Comparison of ENCODE assay signal across 8 cellular contexts in the genomic region with DNA sequence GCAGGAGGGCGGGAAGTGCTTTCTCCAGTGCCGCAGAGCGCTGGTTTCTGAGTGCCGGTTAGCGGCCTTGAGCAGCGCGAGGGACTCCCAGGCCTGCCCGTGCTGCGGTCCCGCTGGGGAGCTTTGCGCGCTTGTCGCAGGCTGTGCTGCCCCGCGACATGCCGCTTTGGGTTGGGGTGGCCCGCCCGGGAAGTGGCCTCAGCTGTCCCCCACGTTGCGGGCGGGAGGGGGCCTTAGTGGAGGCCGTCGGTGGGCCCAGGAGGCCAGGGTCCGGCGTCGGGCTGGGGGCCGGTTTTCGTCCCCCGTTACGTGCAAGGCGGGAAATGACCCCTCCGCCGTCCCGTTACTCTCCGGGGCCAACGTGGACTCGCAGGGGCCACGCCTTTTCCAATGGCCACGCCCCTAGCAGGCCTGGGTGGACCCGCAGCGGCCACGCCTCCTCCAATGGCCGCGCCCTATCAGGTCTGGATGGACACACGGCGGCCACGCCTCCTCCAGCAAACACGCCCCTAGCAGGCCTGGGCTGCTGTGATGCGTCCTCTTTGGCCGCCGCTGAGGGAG. TPM values are rescaled to one million over a fixed set of nuclear protein-coding genes. Genes with fewer than 3 reads are reported as not detected.
DNase-seq lines count a peak whose midpoint lies in the region; ATAC-seq, FAIRE-seq and TF ChIP-seq lines count a peak whose summit lies in the region.

No MANE protein-coding gene starts in this region.

- peak; percentile 96 for FAIRE-seq in GM19239 (lab: Jason Lieb, UNC)

- H3K27me3 ChIP-seq in BLaER1 (no peaks in the 10 kb centered on the region), lung (ENCODE audit: control insufficient read depth, insufficient read depth) (no peaks in the 10 kb centered on the region)

- H3K27ac ChIP-seq in BLaER1 = peak overlapping the region; percentile 95
- H3K27ac ChIP-seq in lung (ENCODE audit: low read depth in 1 of 2, low read length in 1 of 2) = peak overlapping the region; percentile 95 to 99

- peak overlapping the region; percentile 97 for H3K4me2 ChIP-seq in BLaER1

- H3K4me1 ChIP-seq in BLaER1 (peaks cover 55% of the 10 kb centered on the region), lung (ENCODE audit: control insufficient read depth in 2 of 2, insufficient read depth in 2 of 2, low read length in 2 of 2) (peaks cover 0 to 3% of the 10 kb centered on the region in 2 donors)

- 0 to 1% methylated on average over 51 of the region's 51 CpGs for WGBS in lung, 2 donors

- ATAC-seq in HG03442 (IDR thresholded peaks at IDR 0.05; ENCODE audit: unreplicated experiment) = peak; percentile 51
- peak; percentile 91 for ATAC-seq in lung (ENCODE audit: insufficient read depth, low FRiP score)

- H3K36me3 ChIP-seq in BLaER1 = peaks cover 15% of the 10 kb centered on the region
- H3K36me3 ChIP-seq in lung (ENCODE audit: control insufficient read depth in 2 of 2, insufficient read depth in 2 of 2, low read length in 2 of 2) = no peaks in the 10 kb centered on the region

- H3K9ac ChIP-seq in BLaER1 = peak overlapping the region; percentile 93

- no peak for TF ChIP-seq CTCF in lung (IDR thresholded peaks at IDR 0.05; ENCODE audit: control extremely low read depth, extremely low read depth)

- DNase-seq in GM19239 (ENCODE audit: insufficient read length, low spot score) (peak; percentile 89), NCI-H82 treated with DMSO at 0.1 percent for 48 hours (lab: John Stamatoyannopoulos, UW; ENCODE audit: unreplicated experiment) (peak; percentile 75), lung (ENCODE audit: low spot score) (peak; percentile 97)
- peak; percentile 97 for DNase-seq in activated CD8-positive, alpha-beta memory T cell treated with anti-CD3 and anti-CD28 coated beads for 24 hours
- DNase-seq in effector CD4-positive, alpha-beta T cell = peak; percentile 67
- peak; percentile 74 to 88 (median 78) for DNase-seq in stimulated activated CD4-positive, alpha-beta T cell treated with anti-CD3 and anti-CD28 coated beads, TNF-alpha, amount 100 ng/mL, for 24 hours (ENCODE audit: low read depth in 3 of 3)

- H3K9me3 ChIP-seq in BLaER1 (peaks cover 11% of the 10 kb centered on the region), lung (ENCODE audit: control insufficient read depth in 2 of 2, insufficient read depth in 1 of 2, low read length in 1 of 2) (peaks cover 0 to 2% of the 10 kb centered on the region in 2 donors)

- H4K20me1 ChIP-seq in BLaER1 = peaks cover 28% of the 10 kb centered on the region

- H3K4me3 ChIP-seq in BLaER1 (peak overlapping the region; percentile 96), lung (peak overlapping the region; percentile 71)

RNA-seq across cellular contexts. Expression of gene C1orf174, which starts 1.0 kb away (rescaled TPM):
- 10 to 100 TPM; 19.3 TPM for total RNA-seq in lung
- polyA plus RNA-seq in lung = 10 to 100 TPM; 10.8 to 15.8 TPM

RNA-seq across cellular contexts. Expression of gene DFFB, which starts 43.8 kb away (rescaled TPM):
- total RNA-seq in lung = 10 to 100 TPM in 1 of 2 donors, 1 to 10 TPM in 1; 6.1 to 12.1 TPM
- polyA plus RNA-seq in lung = 1 to 10 TPM; 5.1 to 5.6 TPM

RNA-seq across cellular contexts. Expression of gene CEP104, which starts 44.0 kb away (rescaled TPM):
- total RNA-seq in lung = 10 to 100 TPM; 39.5 to 56.5 TPM
- 10 to 100 TPM in 1 of 2 donors, 1 to 10 TPM in 1; 8.9 to 11.4 TPM for polyA plus RNA-seq in lung

Comparison
In these comparisons a context has a peak if more than half of its experiments do, and no peak if none do; other contexts are left out.
1. Peak in every context shown above with its lines: DNase-seq, ATAC-seq, H3K4me3 ChIP-seq and H3K27ac ChIP-seq.